ENCODE assay signal across 11 cellular contexts in the genomic region with DNA sequence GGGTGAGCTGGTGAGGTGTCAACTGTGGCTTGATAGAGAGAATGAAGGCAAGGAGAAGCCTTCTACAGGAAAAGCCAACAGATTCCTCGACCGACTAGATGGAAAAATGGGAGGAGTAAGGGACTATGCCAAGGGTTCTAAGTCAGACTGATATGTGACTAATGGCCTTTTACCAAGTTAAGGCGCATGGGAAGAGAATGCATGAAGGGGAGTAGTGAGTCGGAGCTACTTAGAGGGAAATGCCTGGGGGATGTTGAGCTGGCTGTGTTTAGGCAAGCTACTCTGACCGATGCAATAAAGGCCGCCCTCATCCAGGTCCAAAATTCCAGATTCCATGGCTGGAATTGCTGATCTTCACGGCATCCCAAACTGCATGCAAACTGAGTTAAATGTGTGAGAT. TPM values are rescaled to one million over a fixed set of nuclear protein-coding genes. Genes with fewer than 3 reads are reported as not detected.
DNase-seq lines count a peak whose midpoint lies in the region; ATAC-seq and TF ChIP-seq lines count a peak whose summit lies in the region.
"Had no signal": no experiment of that assay in that cellular context is flagged by ENCODE, and none has a peak within 500 bp of the region (broad histone marks: within the 10 kb centered on the region; RNA-seq: fewer than 3 reads in every experiment).

No MANE protein-coding gene starts in this region.

- ATAC-seq in sciatic nerve (peak; percentile 79), GM21360 (IDR thresholded peaks at IDR 0.05; ENCODE audit: unreplicated experiment) (no peak)
- ATAC-seq: K562 had no signal

- H2AFZ ChIP-seq in fibroblast of lung (ENCODE audit: low read length) = no peak overlapping the region

- intact Hi-C loops in sciatic nerve (cut with DNase I) = no loop called here

- H3K9me3 ChIP-seq in Peyer's patch (no peaks in the 10 kb centered on the region), fibroblast of lung (ENCODE audit: control insufficient read depth, insufficient read depth, low read depth, low read length) (no peaks in the 10 kb centered on the region)

- in situ Hi-C loops in Caki2 (cut with HindIII; ENCODE audit: low pct_unique_long_range_greater_than_20kb, low sequenced_read_pairs) = no loop called here

- no peaks in the 10 kb centered on the region for H3K79me2 ChIP-seq in fibroblast of lung (ENCODE audit: control insufficient read depth, insufficient read depth, low read length)

- H3K27me3 ChIP-seq in Peyer's patch = no peaks in the 10 kb centered on the region
- H3K27me3 ChIP-seq in fibroblast of lung (ENCODE audit: control insufficient read depth, insufficient read depth, low read length) = no peaks in the 10 kb centered on the region

- peak overlapping the region; percentile 49 to 53 (median 51) for H3K27ac ChIP-seq in Peyer's patch
- peak overlapping the region; percentile 58 for H3K27ac ChIP-seq in fibroblast of lung (ENCODE audit: insufficient read depth, low read length)
- H3K27ac ChIP-seq: VCaP had no signal

- H3K4me1 ChIP-seq in Peyer's patch = peaks cover 0 to 32% (median 2%) of the 10 kb centered on the region in 4 donors
- peaks cover 3% of the 10 kb centered on the region for H3K4me1 ChIP-seq in fibroblast of lung (ENCODE audit: control insufficient read depth, extremely low read depth, insufficient read depth, low read length)

- DNase-seq in Caki2 (ENCODE audit: low read depth) (peak; percentile 88), Peyer's patch (no peak), fibroblast of lung (ENCODE audit: low read depth in 2 of 2) (peak; percentile 18 to 98), sciatic nerve (ENCODE audit: low spot score) (no peak), superior temporal gyrus (ENCODE audit: extremely low spot score) (no peak), NOMO-1 (lab: John Stamatoyannopoulos, UW; ENCODE audit: unreplicated experiment in 2 of 2) (no peak), medulla oblongata (ENCODE audit: extremely low spot score) (no peak)
- DNase-seq: hippocampal formation had no signal

- H3K36me3 ChIP-seq in Peyer's patch (no peaks in the 10 kb centered on the region), fibroblast of lung (ENCODE audit: control insufficient read depth, insufficient read depth, low read length) (no peaks in the 10 kb centered on the region)

- H3K9ac ChIP-seq in fibroblast of lung (ENCODE audit: insufficient read depth, low read length) = no peak overlapping the region

- no peak for TF ChIP-seq POLR2A in Peyer's patch (IDR thresholded peaks at IDR 0.05)

- no peaks in the 10 kb centered on the region for H4K20me1 ChIP-seq in fibroblast of lung (ENCODE audit: control insufficient read depth, extremely low read depth, insufficient read depth, low read length)

- no peak overlapping the region for H3K4me3 ChIP-seq in Peyer's patch
- no peak overlapping the region for H3K4me3 ChIP-seq in fibroblast of lung (replicated peaks in 1 of 4; ENCODE audit: control extremely low read depth in 1 of 4, insufficient read depth in 1 of 4, low read depth in 3 of 4, low read length in 4 of 4)
- H3K4me3 ChIP-seq: K562 had no signal

- TF ChIP-seq CTCF in Peyer's patch (IDR thresholded peaks at IDR 0.05) (no peak), fibroblast of lung (conservative IDR thresholded peaks at IDR 0.05 in 1 of 2, IDR thresholded peaks at IDR 0.05 in 1 of 2; ENCODE audit: low read depth in 1 of 2, low read length in 2 of 2) (no peak)

- H3K4me2 ChIP-seq in fibroblast of lung (ENCODE audit: extremely low read depth, insufficient read depth, low read length) = no peak overlapping the region

RNA-seq across cellular contexts. Expression of gene APBB1IP, which starts 48.2 kb away (rescaled TPM):
- total RNA-seq in Caki2 (2014; rRNA removed; shearing (Covaris generic); ENCODE audit: low replicate concordance) = 5.8 and 7.4 TPM in 2 replicates
- total RNA-seq in Peyer's patch (10 to 100 TPM in 1 of 4 donors, 1 to 10 TPM in 3; 3.3 to 32.2 (median 4.9) TPM), fibroblast of lung (1.5 and 3.1 TPM in 2 replicates), sciatic nerve (17.0 TPM)
- 1.3 and 1.5 TPM in 2 replicates for polyA plus RNA-seq in fibroblast of lung
- polyA plus RNA-seq in fibroblast of lung (2012) = 2.5 and 3.1 TPM in 2 replicates
- polyA minus RNA-seq in fibroblast of lung (ENCODE audit: low replicate concordance) = 0.48 TPM in 1 of 2 replicates, not detected in the other

Comparison
In these comparisons a context has a peak if more than half of its experiments do, and no peak if none do; other contexts are left out.
1. DNase-seq: peak in Caki2 (single experiment) and fibroblast of lung (2 of 2); none in Peyer's patch (0 of 3), sciatic nerve (single experiment), superior temporal gyrus (single experiment), NOMO-1 (0 of 2) and medulla oblongata (single experiment).